7 cellular contexts compared by ENCODE assay signal in genomic region chr5:99400571-99400970, GRCh38.
DNase-seq lines count a peak whose midpoint lies in the region; ATAC-seq, FAIRE-seq and TF ChIP-seq lines count a peak whose summit lies in the region.
"Not testable (repeated sequence)": the region's sequence is repeated elsewhere in the genome, so short reads cannot be mapped to it uniquely, and the experiment has no call there.

No MANE protein-coding gene starts in this region.

- not testable (repeated sequence) for H3K27ac ChIP-seq in PC-3 (ENCODE audit: low read length); foreskin keratinocyte
- H3K27ac ChIP-seq in astrocyte (ENCODE audit: low read depth, low read length), result peak overlapping the region; percentile 26

- H3K4me1 ChIP-seq in PC-3 (ENCODE audit: insufficient read depth, low read length); astrocyte (ENCODE audit: insufficient read depth, low read length); foreskin keratinocyte: not testable (repeated sequence)

- not testable (repeated sequence) for BruUV-seq in PC-3 (replicated peaks; lab: Mats Ljungman, UMichigan)

- intact Hi-C loops in PC-3 (cut with micrococcal nuclease), result not testable (repeated sequence)

- not testable (repeated sequence) for FAIRE-seq in astrocyte (lab: Jason Lieb, UNC)

- peaks cover 16% of the 10 kb centered on the region for H3K4me1 Mint-ChIP-seq in astrocyte (ENCODE audit: low read depth, unreplicated experiment)

- POLR2A ChIA-PET in PC-3 (lab: Charles Lee; ENCODE audit: unreplicated experiment), result not testable (repeated sequence)

- not testable (repeated sequence) for H3K9me2 ChIP-seq in PC-3 (replicated peaks; ENCODE audit: low read length)

- TF ChIP-seq CTCF in PC-3 (conservative IDR thresholded peaks at IDR 0.05; ENCODE audit: low read depth, low read length); astrocyte (IDR thresholded peaks at IDR 0.05; ENCODE audit: insufficient read depth, low read depth, low read length); astrocyte of the spinal cord (IDR thresholded peaks at IDR 0.05; ENCODE audit: low read depth, low read length); foreskin keratinocyte (conservative IDR thresholded peaks at IDR 0.05): not testable (repeated sequence)

- not testable (repeated sequence) for H3K9me3 Mint-ChIP-seq in astrocyte (ENCODE audit: unreplicated experiment)

- H3K27me3 ChIP-seq in PC-3 (ENCODE audit: low read length); astrocyte (ENCODE audit: insufficient read depth, low read length); foreskin keratinocyte: not testable (repeated sequence)

- H3K9me3 ChIP-seq in PC-3 (ENCODE audit: low read length); astrocyte (ENCODE audit: insufficient read depth, low read depth, low read length): not testable (repeated sequence)

- not testable (repeated sequence) for H3K27me3 Mint-ChIP-seq in astrocyte (ENCODE audit: low read depth, unreplicated experiment)

- H3F3A ChIP-seq in PC-3 (ENCODE audit: low read length, unreplicated experiment), result not testable (repeated sequence)

- H2AFZ ChIP-seq in PC-3 (ENCODE audit: low read length); astrocyte (ENCODE audit: low read depth, low read length): not testable (repeated sequence)

- not testable (repeated sequence) for H3K36me3 Mint-ChIP-seq in astrocyte (ENCODE audit: low read depth, unreplicated experiment)

- DNase-seq in DMS53 (lab: John Stamatoyannopoulos, UW) (peak; percentile 20), LoVo (ENCODE audit: low spot score) (peak; percentile 7), PC-3 (peak; percentile 29), astrocyte (ENCODE audit: low read depth) (peak; percentile 7), astrocyte of the spinal cord (ENCODE audit: low read depth, low spot score) (peak; percentile 20), foreskin keratinocyte (peak in 1 of 2 donors; percentile 27), kidney glomerular epithelial cell (lab: John Stamatoyannopoulos, UW) (peak; percentile 32)

- H3K4me3 ChIP-seq in PC-3 (ENCODE audit: low read length); astrocyte (ENCODE audit: insufficient read depth, low read depth, low read length); astrocyte of the spinal cord (ENCODE audit: low read depth, low read length): not testable (repeated sequence)

- not testable (repeated sequence) for H3K4me2 ChIP-seq in PC-3 (ENCODE audit: low read length); astrocyte (ENCODE audit: low read length)

- ATAC-seq in PC-3 (peak; percentile 89), foreskin keratinocyte (peak; percentile 67)

- H3K79me2 ChIP-seq in PC-3 (ENCODE audit: low read length); astrocyte (ENCODE audit: insufficient read depth, low read length): not testable (repeated sequence)

- not testable (repeated sequence) for H3K4me3 Mint-ChIP-seq in astrocyte (ENCODE audit: unreplicated experiment)

- H3K27ac Mint-ChIP-seq in astrocyte (ENCODE audit: unreplicated experiment), result not testable (repeated sequence)

- not testable (repeated sequence) for H3K36me3 ChIP-seq in PC-3 (ENCODE audit: low read depth, low read length); astrocyte (ENCODE audit: insufficient read depth, low read length)

- CTCF ChIA-PET in PC-3 (lab: Charles Lee), result not testable (repeated sequence)

- not testable (repeated sequence) for H3K9ac ChIP-seq in PC-3 (ENCODE audit: low read length)
- H3K9ac ChIP-seq in astrocyte (ENCODE audit: low read length), result peak overlapping the region; percentile 14

- in situ Hi-C loops in astrocyte of the spinal cord (cut with HindIII; ENCODE audit: low sequenced_read_pairs), result not testable (repeated sequence)

- not testable (repeated sequence) for H4K20me1 ChIP-seq in PC-3 (ENCODE audit: low read length); astrocyte (ENCODE audit: insufficient read depth, low read length)
